9 cellular contexts compared by ENCODE assay signal in genomic region chr12:56520025-56520810, GRCh38. TPM values are rescaled to one million over a fixed set of nuclear protein-coding genes. Genes with fewer than 3 reads are reported as not detected.
DNase-seq lines count a peak whose midpoint lies in the region; ATAC-seq and TF ChIP-seq lines count a peak whose summit lies in the region.
"Had no signal": no experiment of that assay in that cellular context is flagged by ENCODE, and none has a peak within 500 bp of the region (broad histone marks: within the 10 kb centered on the region; RNA-seq: fewer than 3 reads in every experiment).

No MANE protein-coding gene starts in this region.

- H3K4me1 ChIP-seq in left lung, result peaks cover 15 to 54% of the 10 kb centered on the region in 2 donors

- H3K27me3 ChIP-seq in left lung, result no peaks in the 10 kb centered on the region

- intact Hi-C loops in left lung (cut with DNase I) (no loop called here), sciatic nerve (cut with DNase I) (no loop called here)

- peak overlapping the region; percentile 82 to 95 for H3K27ac ChIP-seq in left lung
- peak overlapping the region; percentile 87 for H3K27ac ChIP-seq in temporal lobe (ENCODE audit: low read depth, low read length)

- TF ChIP-seq CTCF in cardiac fibroblast (IDR thresholded peaks at IDR 0.05; ENCODE audit: low read depth, low read length), result no peak
- no peak for TF ChIP-seq CTCF in left lung (IDR thresholded peaks at IDR 0.05)

- ATAC-seq in left lung (peak; percentile 12), sciatic nerve (no peak)

- no peaks in the 10 kb centered on the region for H3K9me3 ChIP-seq in left lung

- H3K4me3 ChIP-seq in cardiac fibroblast (replicated peaks in 1 of 2; ENCODE audit: low read depth in 2 of 2, low read length in 2 of 2) (no peak overlapping the region), left lung (peak overlapping the region in 1 of 2 donors; percentile 60)

- H3K36me3 ChIP-seq in left lung, result peaks cover 0 to 3% of the 10 kb centered on the region in 2 donors

- DNase-seq in HT1080 (ENCODE audit: low read depth), result peak; percentile 39
- peak; percentile 56 to 59 for DNase-seq in cardiac fibroblast (ENCODE audit: low read depth in 2 of 2)
- no peak for DNase-seq in left lung
- DNase-seq in sciatic nerve (ENCODE audit: low spot score), result no peak
- no peak for DNase-seq in midbrain (lab: John Stamatoyannopoulos, UW)
- DNase-seq in nucleus accumbens (lab: John Stamatoyannopoulos, UW), result no peak
- DNase-seq: NCI-H524 treated with DMSO at 0.1 percent for 48 hours; stimulated activated CD4-positive, alpha-beta T cell treated with anti-CD3 and anti-CD28 coated beads, Interleukin-15, amount 100 ng/mL, for 24 hours had no signal

RNA-seq across cellular contexts. Expression of gene RBMS2, which starts 1.4 kb away (rescaled TPM):
- total RNA-seq in HT1080 (2014; rRNA removed; shearing (Covaris generic)), result 30.9 and 33.3 TPM in 2 replicates
- polyA plus RNA-seq in HT1080 (2015; cell fraction: cytosol; rRNA removed), result 39.5 and 47.0 TPM in 2 replicates
- polyA plus RNA-seq in HT1080 (2015; cell fraction: nucleus; rRNA removed), result 68.1 and 70.4 TPM in 2 replicates
- 100 to 1,000 TPM in 1 of 2 donors, 10 to 100 TPM in 1; 81.2 to 113 TPM for total RNA-seq in left lung
- 3.9 TPM for total RNA-seq in temporal lobe
- 90.6 TPM for total RNA-seq in sciatic nerve

RNA-seq across cellular contexts. Expression of gene GLS2, which starts 32.3 kb away (rescaled TPM):
- total RNA-seq in HT1080 (2014; rRNA removed; shearing (Covaris generic)), result not detected in 2 replicates
- polyA plus RNA-seq in HT1080 (2015; cell fraction: cytosol; rRNA removed), result not detected in 2 replicates
- not detected in 2 replicates for polyA plus RNA-seq in HT1080 (2015; cell fraction: nucleus; rRNA removed)
- 1 to 10 TPM; 3.0 to 5.9 TPM for total RNA-seq in left lung
- 4.2 TPM for total RNA-seq in temporal lobe
- total RNA-seq in sciatic nerve, result 0.98 TPM

RNA-seq across cellular contexts. Expression of gene SPRYD4, which starts 51.8 kb away (rescaled TPM):
- 2.3 and 2.9 TPM in 2 replicates for total RNA-seq in HT1080 (2014; rRNA removed; shearing (Covaris generic))
- 2.4 and 2.7 TPM in 2 replicates for polyA plus RNA-seq in HT1080 (2015; cell fraction: cytosol; rRNA removed)
- 2.9 and 4.0 TPM in 2 replicates for polyA plus RNA-seq in HT1080 (2015; cell fraction: nucleus; rRNA removed)
- 1 to 10 TPM; 2.5 to 3.3 TPM for total RNA-seq in left lung
- 1.5 TPM for total RNA-seq in temporal lobe
- total RNA-seq in sciatic nerve, result 2.9 TPM

Comparison
In these comparisons a context has a peak if more than half of its experiments do, and no peak if none do; other contexts are left out.
1. DNase-seq: peak in HT1080 (single experiment) and cardiac fibroblast (2 of 2); none in left lung (0 of 2), sciatic nerve (single experiment), midbrain (single experiment) and nucleus accumbens (0 of 56).